32 cellular contexts compared by ENCODE assay signal in genomic region chr5:92930057-92930456, GRCh38.
DNase-seq lines count a peak whose midpoint lies in the region; ATAC-seq, FAIRE-seq and TF ChIP-seq lines count a peak whose summit lies in the region.
"Had no signal": no experiment of that assay in that cellular context is flagged by ENCODE, and none has a peak within 500 bp of the region (broad histone marks: within the 10 kb centered on the region; RNA-seq: fewer than 3 reads in every experiment).

No MANE protein-coding gene starts in this region.

- H3K27me3 ChIP-seq in HepG2 (ENCODE audit: control insufficient read depth in 1 of 2, insufficient read depth in 2 of 2, low read length in 2 of 2) (no peaks in the 10 kb centered on the region), right lobe of liver (no peaks in the 10 kb centered on the region), Panc1 (ENCODE audit: control insufficient read depth, insufficient read depth, low read length) (no peaks in the 10 kb centered on the region), MG63 (no peaks in the 10 kb centered on the region)
- H3K27me3 ChIP-seq: BE2C; BLaER1; BLaER1 treated with 17β-estradiol and CSF1 and Interleukin-3, amounts not matched to agents 10 nM and 100 nM had no signal

- no TSS peak for BruUV-seq in HepG2 (replicated peaks; lab: Mats Ljungman, UMichigan)
- BruUV-seq in Panc1 (replicated peaks; lab: Mats Ljungman, UMichigan) = no TSS peak

- H3K4me3 ChIP-seq in HepG2 (replicated peaks in 1 of 3; ENCODE audit: insufficient read depth in 1 of 3, low read depth in 2 of 3, low read length in 3 of 3) (no peak overlapping the region), right lobe of liver (no peak overlapping the region), Panc1 (ENCODE audit: low read depth in 2 of 2, low read length in 2 of 2) (no peak overlapping the region), MG63 (no peak overlapping the region)
- H3K4me3 ChIP-seq: A549; BLaER1; BLaER1 treated with 17β-estradiol and CSF1 and Interleukin-3, amounts not matched to agents 10 nM and 100 nM had no signal

- peaks cover 56% of the 10 kb centered on the region for H3K4me1 ChIP-seq in HepG2 (ENCODE audit: insufficient read depth, low read length)
- no peaks in the 10 kb centered on the region for H3K4me1 ChIP-seq in right lobe of liver
- peaks cover 16% of the 10 kb centered on the region for H3K4me1 ChIP-seq in Panc1 (ENCODE audit: control insufficient read depth, insufficient read depth, low read length)
- H3K4me1 ChIP-seq: BLaER1; BLaER1 treated with 17β-estradiol and CSF1 and Interleukin-3, amounts not matched to agents 10 nM and 100 nM had no signal

- H2AFZ ChIP-seq in HepG2 (ENCODE audit: low read length) = no peak overlapping the region

- H3K36me3 ChIP-seq in HepG2 (replicated peaks in 1 of 2; ENCODE audit: control insufficient read depth in 1 of 2, insufficient read depth in 2 of 2, low read length in 2 of 2) = no peaks in the 10 kb centered on the region
- no peaks in the 10 kb centered on the region for H3K36me3 ChIP-seq in right lobe of liver
- H3K36me3 ChIP-seq in Panc1 (ENCODE audit: control insufficient read depth, insufficient read depth, low read length) = no peaks in the 10 kb centered on the region
- no peaks in the 10 kb centered on the region for H3K36me3 ChIP-seq in MG63
- H3K36me3 ChIP-seq: BE2C; BLaER1; BLaER1 treated with 17β-estradiol and CSF1 and Interleukin-3, amounts not matched to agents 10 nM and 100 nM had no signal

- H3K4me2 ChIP-seq in HepG2 (ENCODE audit: low read depth, low read length) = peak overlapping the region; percentile 10; the same call in 1 of the 2 replicates
- H3K4me2 ChIP-seq: A549; BLaER1; BLaER1 treated with 17β-estradiol and CSF1 and Interleukin-3, amounts not matched to agents 10 nM and 100 nM had no signal

- DNase-seq in DMS53 (lab: John Stamatoyannopoulos, UW) = peak; percentile 24
- no peak for DNase-seq in DMS53 treated with DMSO at 0.1 percent for 48 hours (lab: John Stamatoyannopoulos, UW; ENCODE audit: unreplicated experiment)
- peak; percentile 58 for DNase-seq in HepG2 (ENCODE audit: low spot score)
- no peak for DNase-seq in right lobe of liver
- DNase-seq in Panc1 (ENCODE audit: low read depth, low spot score) = no peak
- no peak for DNase-seq in MG63
- DNase-seq: 8988T; ACHN; AML-193; BE2C; C1 segment of cervical spinal cord; Caco-2; Calu3; CD4-positive, alpha-beta memory T cell; CD4-positive, alpha-beta T cell; CD4-positive, CD25-positive, alpha-beta regulatory T cell; CD8-positive, alpha-beta memory T cell; CD8-positive, alpha-beta T cell; COR-L47; DMS 273 treated with DMSO at 0.1 percent for 48 hours; DMS153; DMS79; DMS79 treated with DMSO at 0.1 percent for 48 hours; DND-41; EL had no signal

- FAIRE-seq in HepG2 (lab: Jason Lieb, UNC) = no peak
- FAIRE-seq: A204.1, A549, D721Med had no signal

- TF ChIP-seq EP300 in HepG2 (IDR thresholded peaks at IDR 0.05; ENCODE audit: low read depth in 2 of 2, low read length in 2 of 2) = no peak
- no peak for TF ChIP-seq EP300 in HepG2 (CRISPR knock-in tag; IDR thresholded peaks at IDR 0.05; ENCODE audit: borderline replicate concordance)

- in situ Hi-C loops in HepG2 (cut with HindIII; ENCODE audit: extremely low pct_ligation_motif_present, low pct_unique_long_range_greater_than_20kb) = no loop called here
- in situ Hi-C loops in Panc1 (cut with HindIII; ENCODE audit: low pct_unique_long_range_greater_than_20kb, low sequenced_read_pairs) = no loop called here

- TF ChIP-seq POLR2A in HepG2 (IDR thresholded peaks at IDR 0.05; ENCODE audit: insufficient read depth in 1 of 2, low read depth in 2 of 2, low read length in 2 of 2) (no peak), right lobe of liver (IDR thresholded peaks at IDR 0.05) (no peak)

- ATAC-seq in HepG2 (no peak), right lobe of liver (no peak), Panc1 (no peak)
- ATAC-seq: A549; CD8-positive, alpha-beta T cell had no signal

- H3K9me3 ChIP-seq in HepG2 (ENCODE audit: low read length) = no peaks in the 10 kb centered on the region
- H3K9me3 ChIP-seq in right lobe of liver = no peaks in the 10 kb centered on the region
- no peaks in the 10 kb centered on the region; the same call in 1 of the 2 replicates for H3K9me3 ChIP-seq in Panc1 (ENCODE audit: control insufficient read depth, insufficient read depth, low read depth, low read length)
- H3K9me3 ChIP-seq in MG63 = no peaks in the 10 kb centered on the region
- H3K9me3 ChIP-seq: A549; BE2C; BLaER1; BLaER1 treated with 17β-estradiol and CSF1 and Interleukin-3, amounts not matched to agents 10 nM and 100 nM; Caco-2 had no signal

- WGBS in HepG2 (ENCODE audit: low lambda C conversion rate) = 68% methylated on average over 3 of the region's 3 CpGs
- 62% methylated on average over 3 of the region's 3 CpGs for WGBS in right lobe of liver (ENCODE audit: insufficient coverage, low coverage, low lambda C conversion rate, missing lambda C conversion rate)

- no peak for TF ChIP-seq RAD21 in HepG2 (CRISPR knock-in tag; IDR thresholded peaks at IDR 0.05)

- H3K9ac ChIP-seq in HepG2 (ENCODE audit: insufficient read depth, low read depth, low read length) = no peak overlapping the region
- H3K9ac ChIP-seq: BLaER1; BLaER1 treated with 17β-estradiol and CSF1 and Interleukin-3, amounts not matched to agents 10 nM and 100 nM had no signal

- no peaks in the 10 kb centered on the region for H4K20me1 ChIP-seq in HepG2 (ENCODE audit: insufficient read depth, low read length)
- H4K20me1 ChIP-seq: BLaER1; BLaER1 treated with 17β-estradiol and CSF1 and Interleukin-3, amounts not matched to agents 10 nM and 100 nM had no signal

- intact Hi-C loops in HepG2 (cut with micrococcal nuclease; ENCODE audit: unreplicated experiment) = no loop called here
- intact Hi-C loops in right lobe of liver (cut with DNase I) = no loop called here
- intact Hi-C loops in Panc1 (cut with micrococcal nuclease; ENCODE audit: unreplicated experiment) = loop anchor here (10.0 kb wide), 1 partner anchor 145 kb away; no protein-coding TSS in a partner anchor

- POLR2A ChIA-PET in HepG2 (lab: Yijun Ruan, JAX) = interaction anchor here (1.8 kb wide), 1 partner anchor 15 kb away, joined by 7 read pairs; no protein-coding TSS in a partner anchor
- POLR2A ChIA-PET in Panc1 (lab: Charles Lee) = no interaction called here

- H3K27ac ChIP-seq in HepG2 (ENCODE audit: extremely low read length, insufficient read depth, low read length) (no peak overlapping the region), right lobe of liver (no peak overlapping the region), Panc1 (ENCODE audit: low read length) (peak overlapping the region; percentile 79; the same call in 1 of the 2 replicates)
- H3K27ac ChIP-seq: 22Rv1; A549; BLaER1; BLaER1 treated with 17β-estradiol and CSF1 and Interleukin-3, amounts not matched to agents 10 nM and 100 nM; C4-2B had no signal

- no peak for TF ChIP-seq CTCF in HepG2 (CRISPR knock-in tag; IDR thresholded peaks at IDR 0.05)
- no peak for TF ChIP-seq CTCF in right lobe of liver (IDR thresholded peaks at IDR 0.05)
- TF ChIP-seq CTCF in Panc1 (IDR thresholded peaks at IDR 0.05) = no peak

- no peaks in the 10 kb centered on the region for H3K79me2 ChIP-seq in HepG2 (ENCODE audit: insufficient read depth, low read length)

- CTCF ChIA-PET in HepG2 (lab: Yijun Ruan, JAX; ENCODE audit: low intra/inter-chr PET ratio, low total read pairs) = no interaction called here
- CTCF ChIA-PET in Panc1 (lab: Charles Lee) = no interaction called here

TF ChIP-seq in HepG2, 621 proteins besides CTCF, POLR2A, EP300 and RAD21 (continues in another document):
- peak; percentile 82 for TF ChIP-seq ZNF362 (CRISPR knock-in tag; IDR thresholded peaks at IDR 0.05; ENCODE audit: borderline replicate concordance)
- no peak for TF ChIP-seq ZFP41 (CRISPR knock-in tag; IDR thresholded peaks at IDR 0.05; ENCODE audit: borderline replicate concordance)
- TF ChIP-seq RXRB (CRISPR knock-in tag; IDR thresholded peaks at IDR 0.05; ENCODE audit: borderline replicate concordance) = peak; percentile 14; the same call in 1 of the 2 replicates
- TF ChIP-seq ZBTB39 (CRISPR knock-in tag; IDR thresholded peaks at IDR 0.05) = no peak

Comparison
In these comparisons a context has a peak if more than half of its experiments do, and no peak if none do; other contexts are left out.
1. DNase-seq: peak in DMS53 (single experiment) and HepG2 (single experiment); none in DMS53 treated with DMSO at 0.1 percent for 48 hours (single experiment), right lobe of liver (0 of 3), Panc1 (single experiment) and MG63 (single experiment).